ENCODE assay signal across 23 cellular contexts in the genomic region with DNA sequence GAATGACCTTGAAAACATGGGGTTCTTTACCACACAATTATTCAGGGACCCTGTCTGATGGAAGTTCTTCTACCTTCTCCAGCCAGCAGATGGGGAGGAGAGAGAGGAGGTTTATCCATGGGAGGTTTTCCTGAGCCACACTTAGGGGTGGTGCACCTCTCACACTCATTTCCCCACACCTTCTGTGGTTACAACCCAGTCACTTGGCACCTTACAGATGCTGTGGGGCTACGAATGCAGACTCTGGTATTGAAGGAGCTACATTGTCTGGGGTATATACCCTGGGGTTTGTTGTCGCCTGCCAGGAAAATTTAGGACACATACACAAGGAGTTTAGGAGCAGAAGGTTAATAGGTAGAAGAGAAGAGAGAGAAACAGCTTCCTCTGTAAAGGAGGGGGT.
A peak's percentile ranks its signal among the peaks of the same experiment; 100 is the strongest.
DNase-seq lines count a peak whose midpoint lies in the region; ATAC-seq and TF ChIP-seq lines count a peak whose summit lies in the region.
"Had no signal": no experiment of that assay in that cellular context is flagged by ENCODE, and none has a peak within 500 bp of the region (broad histone marks: within the 10 kb centered on the region; RNA-seq: fewer than 3 reads in every experiment).

No MANE protein-coding gene starts in this region.

- no peaks in the 10 kb centered on the region for H3K9me3 Mint-ChIP-seq in activated CD8-positive, alpha-beta T cell treated with anti-CD3 and anti-CD28 coated beads for 36 hours
- H3K9me3 Mint-ChIP-seq in activated CD8-positive, alpha-beta T cell treated with anti-CD3 and anti-CD28 coated beads, Interleukin-2, amount 10 ng/mL, durations not matched to agents 7 days and 5 days (ENCODE audit: insufficient read depth), result peaks cover 3% of the 10 kb centered on the region
- no peaks in the 10 kb centered on the region for H3K9me3 Mint-ChIP-seq in Caco-2 (ENCODE audit: unreplicated experiment)
- no peaks in the 10 kb centered on the region for H3K9me3 Mint-ChIP-seq in dendritic cell treated with granulocyte-macrophage colony-stimulating factor and Interleukin-4, amounts not matched to agents 40 ng/mL and 50 ng/mL, for 4 days
- no peaks in the 10 kb centered on the region for H3K9me3 Mint-ChIP-seq in stimulated activated effector memory CD8-positive, alpha-beta T cell treated with anti-CD3 and anti-CD28 coated beads, Interleukin-12 subunit alpha, Interleukin-12 subunit beta, amount 100 ng/mL, for 72 hours

- TF ChIP-seq CTCF in activated CD8-positive, alpha-beta T cell treated with anti-CD3 and anti-CD28 coated beads for 36 hours (IDR thresholded peaks at IDR 0.05), result no peak
- TF ChIP-seq CTCF in Caco-2 (IDR thresholded peaks at IDR 0.05; ENCODE audit: insufficient read depth in 1 of 2, low read depth in 1 of 2, low read length in 1 of 2, severe bottlenecking in 1 of 2, unreplicated experiment in 1 of 2) (no peak), lower lobe of right lung (IDR thresholded peaks at IDR 0.05) (no peak)

- H3K27ac ChIP-seq in lower lobe of right lung, result no peak overlapping the region
- H3K27ac ChIP-seq: RWPE1, SK-N-MC had no signal

- DNase-seq in activated CD8-positive, alpha-beta T cell treated with anti-CD3 and anti-CD28 coated beads for 36 hours, result no peak
- no peak for DNase-seq in activated CD8-positive, alpha-beta T cell treated with anti-CD3 and anti-CD28 coated beads, Interleukin-2, amount 10 ng/mL, durations not matched to agents 7 days and 5 days
- DNase-seq in Caco-2, result no peak
- DNase-seq in stimulated activated effector memory CD8-positive, alpha-beta T cell treated with anti-CD3 and anti-CD28 coated beads, Interleukin-12 subunit alpha, Interleukin-12 subunit beta, amount 100 ng/mL, for 72 hours (ENCODE audit: low spot score in 2 of 2), result no peak
- no peak for DNase-seq in lower lobe of right lung
- DNase-seq in LoVo (ENCODE audit: low spot score), result no peak
- DNase-seq: AML-193; C1 segment of cervical spinal cord; DMS79 treated with DMSO at 0.1 percent for 48 hours; IMR-90; NCI-H1694; NCI-H2081; NCI-H2171; NCI-H345; NCI-H524; NCI-H774; NK-92 treated with Interleukin-12 subunit alpha and Interleukin-12 subunit beta, amount 100 ng/mL, for 24 hours; SHP77 treated with DMSO at 0.1 percent for 48 hours had no signal

- peaks cover 4% of the 10 kb centered on the region for H3K36me3 Mint-ChIP-seq in activated CD8-positive, alpha-beta T cell treated with anti-CD3 and anti-CD28 coated beads for 36 hours (ENCODE audit: low read depth)
- H3K36me3 Mint-ChIP-seq in activated CD8-positive, alpha-beta T cell treated with anti-CD3 and anti-CD28 coated beads, Interleukin-2, amount 10 ng/mL, durations not matched to agents 7 days and 5 days (ENCODE audit: low read depth), result peaks cover 10% of the 10 kb centered on the region
- peaks cover 24% of the 10 kb centered on the region for H3K36me3 Mint-ChIP-seq in Caco-2 (ENCODE audit: insufficient read depth, unreplicated experiment)
- H3K36me3 Mint-ChIP-seq in dendritic cell treated with granulocyte-macrophage colony-stimulating factor and Interleukin-4, amounts not matched to agents 40 ng/mL and 50 ng/mL, for 4 days (ENCODE audit: low read depth), result peaks cover 20% of the 10 kb centered on the region
- peaks cover 30% of the 10 kb centered on the region for H3K36me3 Mint-ChIP-seq in stimulated activated effector memory CD8-positive, alpha-beta T cell treated with anti-CD3 and anti-CD28 coated beads, Interleukin-12 subunit alpha, Interleukin-12 subunit beta, amount 100 ng/mL, for 72 hours

- POLR2A ChIA-PET in activated CD8-positive, alpha-beta T cell treated with anti-CD3 and anti-CD28 coated beads for 36 hours (lab: Charles Lee), result no interaction called here
- POLR2A ChIA-PET in activated CD8-positive, alpha-beta T cell treated with anti-CD3 and anti-CD28 coated beads, Interleukin-2, amount 10 ng/mL, durations not matched to agents 7 days and 5 days (lab: Charles Lee), result no interaction called here
- POLR2A ChIA-PET in Caco-2 (lab: Charles Lee), result no interaction called here

- no peaks in the 10 kb centered on the region for H3K9me3 ChIP-seq in Caco-2
- no peaks in the 10 kb centered on the region for H3K9me3 ChIP-seq in lower lobe of right lung

- BruUV-seq in Caco-2 (replicated peaks; lab: Mats Ljungman, UMichigan), result no TSS peak

- H3K4me1 ChIP-seq in Caco-2 (no peaks in the 10 kb centered on the region), lower lobe of right lung (no peaks in the 10 kb centered on the region)

- H3K4me3 ChIP-seq in Caco-2 (ENCODE audit: low read depth, low read length) (no peak overlapping the region), lower lobe of right lung (no peak overlapping the region)
- H3K4me3 ChIP-seq: GM12878, SK-N-MC had no signal

- intact Hi-C loops in activated CD8-positive, alpha-beta T cell treated with anti-CD3 and anti-CD28 coated beads for 36 hours (cut with micrococcal nuclease), result no loop called here
- intact Hi-C loops in Caco-2 (cut with micrococcal nuclease; ENCODE audit: unreplicated experiment), result no loop called here
- intact Hi-C loops in dendritic cell treated with granulocyte-macrophage colony-stimulating factor and Interleukin-4, amounts not matched to agents 40 ng/mL and 50 ng/mL, for 4 days (cut with micrococcal nuclease), result no loop called here
- intact Hi-C loops in lower lobe of right lung (cut with DNase I), result no loop called here

- H3K4me1 Mint-ChIP-seq in activated CD8-positive, alpha-beta T cell treated with anti-CD3 and anti-CD28 coated beads for 36 hours (ENCODE audit: low read depth), result peaks cover 22% of the 10 kb centered on the region
- peaks cover 11% of the 10 kb centered on the region for H3K4me1 Mint-ChIP-seq in activated CD8-positive, alpha-beta T cell treated with anti-CD3 and anti-CD28 coated beads, Interleukin-2, amount 10 ng/mL, durations not matched to agents 7 days and 5 days (ENCODE audit: low read depth)
- H3K4me1 Mint-ChIP-seq in Caco-2 (ENCODE audit: low read depth, unreplicated experiment), result no peaks in the 10 kb centered on the region
- peaks cover 27% of the 10 kb centered on the region for H3K4me1 Mint-ChIP-seq in dendritic cell treated with granulocyte-macrophage colony-stimulating factor and Interleukin-4, amounts not matched to agents 40 ng/mL and 50 ng/mL, for 4 days (ENCODE audit: low read depth)
- peaks cover 48% of the 10 kb centered on the region for H3K4me1 Mint-ChIP-seq in stimulated activated effector memory CD8-positive, alpha-beta T cell treated with anti-CD3 and anti-CD28 coated beads, Interleukin-12 subunit alpha, Interleukin-12 subunit beta, amount 100 ng/mL, for 72 hours

- no peak overlapping the region for H3K4me3 Mint-ChIP-seq in activated CD8-positive, alpha-beta T cell treated with anti-CD3 and anti-CD28 coated beads for 36 hours
- no peak overlapping the region for H3K4me3 Mint-ChIP-seq in activated CD8-positive, alpha-beta T cell treated with anti-CD3 and anti-CD28 coated beads, Interleukin-2, amount 10 ng/mL, durations not matched to agents 7 days and 5 days
- no peak overlapping the region for H3K4me3 Mint-ChIP-seq in Caco-2 (ENCODE audit: unreplicated experiment)
- H3K4me3 Mint-ChIP-seq in dendritic cell treated with granulocyte-macrophage colony-stimulating factor and Interleukin-4, amounts not matched to agents 40 ng/mL and 50 ng/mL, for 4 days, result no peak overlapping the region
- no peak overlapping the region for H3K4me3 Mint-ChIP-seq in stimulated activated effector memory CD8-positive, alpha-beta T cell treated with anti-CD3 and anti-CD28 coated beads, Interleukin-12 subunit alpha, Interleukin-12 subunit beta, amount 100 ng/mL, for 72 hours

- CTCF ChIA-PET in activated CD8-positive, alpha-beta T cell treated with anti-CD3 and anti-CD28 coated beads for 36 hours (lab: Charles Lee), result interaction anchor here (0.9 kb wide), 1 partner anchor 46 kb away, joined by 3 read pairs; no protein-coding TSS in a partner anchor
- CTCF ChIA-PET in activated CD8-positive, alpha-beta T cell treated with anti-CD3 and anti-CD28 coated beads, Interleukin-2, amount 10 ng/mL, durations not matched to agents 7 days and 5 days (lab: Charles Lee), result interaction anchor here (0.8 to 1.5 kb wide), 2 partner anchors 9 to 219 kb away, joined by 3 to 6 read pairs; no protein-coding TSS in a partner anchor
- CTCF ChIA-PET in Caco-2 (lab: Charles Lee), result no interaction called here

- ATAC-seq in activated CD8-positive, alpha-beta T cell treated with anti-CD3 and anti-CD28 coated beads for 36 hours, result no peak
- ATAC-seq in activated CD8-positive, alpha-beta T cell treated with anti-CD3 and anti-CD28 coated beads, Interleukin-2, amount 10 ng/mL, durations not matched to agents 7 days and 5 days, result no peak
- ATAC-seq in stimulated activated effector memory CD8-positive, alpha-beta T cell treated with anti-CD3 and anti-CD28 coated beads, Interleukin-12 subunit alpha, Interleukin-12 subunit beta, amount 100 ng/mL, for 72 hours, result peak; percentile 67
- ATAC-seq in lower lobe of right lung, result no peak
- ATAC-seq: HCT116 had no signal

- H3K36me3 ChIP-seq in Caco-2 (ENCODE audit: control insufficient read depth, insufficient read depth, low read length) (no peaks in the 10 kb centered on the region), lower lobe of right lung (no peaks in the 10 kb centered on the region)

- H3K27me3 ChIP-seq in Caco-2 (replicated peaks; ENCODE audit: control insufficient read depth, insufficient read depth, low read length) (no peaks in the 10 kb centered on the region), lower lobe of right lung (ENCODE audit: low read depth) (no peaks in the 10 kb centered on the region)

- H3K27me3 Mint-ChIP-seq in activated CD8-positive, alpha-beta T cell treated with anti-CD3 and anti-CD28 coated beads for 36 hours, result no peaks in the 10 kb centered on the region
- no peaks in the 10 kb centered on the region for H3K27me3 Mint-ChIP-seq in activated CD8-positive, alpha-beta T cell treated with anti-CD3 and anti-CD28 coated beads, Interleukin-2, amount 10 ng/mL, durations not matched to agents 7 days and 5 days (ENCODE audit: low read depth)
- no peaks in the 10 kb centered on the region for H3K27me3 Mint-ChIP-seq in Caco-2 (ENCODE audit: insufficient read depth, unreplicated experiment)
- no peaks in the 10 kb centered on the region for H3K27me3 Mint-ChIP-seq in dendritic cell treated with granulocyte-macrophage colony-stimulating factor and Interleukin-4, amounts not matched to agents 40 ng/mL and 50 ng/mL, for 4 days

- peak overlapping the region; percentile 39 for H3K27ac Mint-ChIP-seq in activated CD8-positive, alpha-beta T cell treated with anti-CD3 and anti-CD28 coated beads for 36 hours
- H3K27ac Mint-ChIP-seq in activated CD8-positive, alpha-beta T cell treated with anti-CD3 and anti-CD28 coated beads, Interleukin-2, amount 10 ng/mL, durations not matched to agents 7 days and 5 days, result no peak overlapping the region
- H3K27ac Mint-ChIP-seq in Caco-2 (ENCODE audit: unreplicated experiment), result peak overlapping the region; percentile 61
- H3K27ac Mint-ChIP-seq in dendritic cell treated with granulocyte-macrophage colony-stimulating factor and Interleukin-4, amounts not matched to agents 40 ng/mL and 50 ng/mL, for 4 days, result peak overlapping the region; percentile 25
- peak overlapping the region; percentile 87 for H3K27ac Mint-ChIP-seq in stimulated activated effector memory CD8-positive, alpha-beta T cell treated with anti-CD3 and anti-CD28 coated beads, Interleukin-12 subunit alpha, Interleukin-12 subunit beta, amount 100 ng/mL, for 72 hours
